ENCODE assay signal across 8 cellular contexts in the genomic region with DNA sequence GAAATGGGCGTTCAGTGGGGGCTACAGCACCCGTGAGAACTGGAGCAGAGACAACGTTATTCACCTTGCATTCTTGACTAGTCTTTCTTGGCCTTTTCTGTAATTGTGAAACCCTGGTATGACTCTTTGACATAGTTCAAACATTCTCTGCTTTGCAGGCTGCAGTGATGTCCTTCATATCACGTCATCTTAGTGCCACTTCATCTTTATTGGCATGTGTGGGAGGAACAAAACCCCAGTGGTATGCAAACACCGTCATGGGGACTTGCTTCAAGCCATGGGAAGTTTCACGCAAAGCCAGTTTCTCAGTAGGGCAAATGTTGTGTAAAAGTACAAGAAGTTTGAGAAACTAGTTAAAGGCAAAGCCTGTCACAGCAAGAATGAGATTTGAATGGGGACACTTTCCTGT. TPM values are rescaled to one million over a fixed set of nuclear protein-coding genes. Genes with fewer than 3 reads are reported as not detected.
A peak's percentile ranks its signal among the peaks of the same experiment; 100 is the strongest.
DNase-seq lines count a peak whose midpoint lies in the region; ATAC-seq and TF ChIP-seq lines count a peak whose summit lies in the region.

No MANE protein-coding gene starts in this region.

- H3K4me3 ChIP-seq in WERI-Rb-1 (ENCODE audit: low read depth, low read length): no peak overlapping the region
- no peak overlapping the region for H3K4me3 ChIP-seq in SJCRH30

- peaks cover 15% of the 10 kb centered on the region for H3K4me1 Mint-ChIP-seq in CD4-positive, alpha-beta T cell (ENCODE audit: low read depth)
- H3K4me1 Mint-ChIP-seq in MCF 10A (ENCODE audit: insufficient read depth, unreplicated experiment): peaks cover 22% of the 10 kb centered on the region
- peaks cover 43% of the 10 kb centered on the region for H3K4me1 Mint-ChIP-seq in stimulated activated naive CD8-positive, alpha-beta T cell treated with anti-CD3 and anti-CD28 coated beads, Interleukin-15, Interleukin-2, amounts not matched to agents 100 ng/mL and 50 ng/mL, for 24 hours (ENCODE audit: low read depth)

- ATAC-seq in CD4-positive, alpha-beta T cell (ENCODE audit: poor library complexity): peak; percentile 34
- ATAC-seq in GM19455 (IDR thresholded peaks at IDR 0.05; ENCODE audit: unreplicated experiment) (peak; percentile 95), HG03442 (IDR thresholded peaks at IDR 0.05; ENCODE audit: unreplicated experiment) (peak; percentile 90)

- H3K27ac Mint-ChIP-seq in CD4-positive, alpha-beta T cell: no peak overlapping the region
- no peak overlapping the region for H3K27ac Mint-ChIP-seq in MCF 10A (ENCODE audit: low read depth, unreplicated experiment)
- peak overlapping the region; percentile 72 for H3K27ac Mint-ChIP-seq in stimulated activated naive CD8-positive, alpha-beta T cell treated with anti-CD3 and anti-CD28 coated beads, Interleukin-15, Interleukin-2, amounts not matched to agents 100 ng/mL and 50 ng/mL, for 24 hours

- no TSS peak for BruUV-seq in MCF 10A (replicated peaks; lab: Mats Ljungman, UMichigan)

- H3K27me3 ChIP-seq in CD4-positive, alpha-beta T cell (ENCODE audit: control insufficient read depth, insufficient read depth, low read length): no peaks in the 10 kb centered on the region
- no peaks in the 10 kb centered on the region for H3K27me3 ChIP-seq in WERI-Rb-1 (ENCODE audit: insufficient read depth, low read depth, severe bottlenecking)
- no peaks in the 10 kb centered on the region for H3K27me3 ChIP-seq in SJCRH30

- CTCF ChIA-PET in CD4-positive, alpha-beta T cell (lab: Charles Lee): no interaction called here
- CTCF ChIA-PET in MCF 10A (lab: Yijun Ruan, JAX): no interaction called here

- no peak for DNase-seq in CD4-positive, alpha-beta T cell
- DNase-seq in MCF 10A (ENCODE audit: unreplicated experiment): peak; percentile 78
- no peak for DNase-seq in WERI-Rb-1
- DNase-seq in SJCRH30: no peak
- no peak for DNase-seq in NOMO-1 treated with DMSO at 0.1 percent for 48 hours (lab: John Stamatoyannopoulos, UW; ENCODE audit: unreplicated experiment)

- no peak overlapping the region for H3K4me3 Mint-ChIP-seq in CD4-positive, alpha-beta T cell
- no peak overlapping the region for H3K4me3 Mint-ChIP-seq in MCF 10A (ENCODE audit: unreplicated experiment)
- peak overlapping the region; percentile 14 for H3K4me3 Mint-ChIP-seq in stimulated activated naive CD8-positive, alpha-beta T cell treated with anti-CD3 and anti-CD28 coated beads, Interleukin-15, Interleukin-2, amounts not matched to agents 100 ng/mL and 50 ng/mL, for 24 hours

- H3K9me3 ChIP-seq in CD4-positive, alpha-beta T cell (ENCODE audit: control insufficient read depth, low read length): no peaks in the 10 kb centered on the region
- H3K9me3 ChIP-seq in WERI-Rb-1 (ENCODE audit: severe bottlenecking): no peaks in the 10 kb centered on the region
- no peaks in the 10 kb centered on the region for H3K9me3 ChIP-seq in SJCRH30 (replicated peaks)

- POLR2A ChIA-PET in CD4-positive, alpha-beta T cell (lab: Charles Lee): no interaction called here
- POLR2A ChIA-PET in MCF 10A (lab: Yijun Ruan, JAX): no interaction called here

- no peaks in the 10 kb centered on the region for H3K36me3 Mint-ChIP-seq in CD4-positive, alpha-beta T cell (ENCODE audit: low read depth)
- H3K36me3 Mint-ChIP-seq in MCF 10A (ENCODE audit: insufficient read depth, unreplicated experiment): no peaks in the 10 kb centered on the region
- H3K36me3 Mint-ChIP-seq in stimulated activated naive CD8-positive, alpha-beta T cell treated with anti-CD3 and anti-CD28 coated beads, Interleukin-15, Interleukin-2, amounts not matched to agents 100 ng/mL and 50 ng/mL, for 24 hours (ENCODE audit: low read depth): no peaks in the 10 kb centered on the region

- no peaks in the 10 kb centered on the region for H3K27me3 Mint-ChIP-seq in CD4-positive, alpha-beta T cell
- H3K27me3 Mint-ChIP-seq in MCF 10A (ENCODE audit: insufficient read depth, unreplicated experiment): no peaks in the 10 kb centered on the region
- no peaks in the 10 kb centered on the region for H3K27me3 Mint-ChIP-seq in stimulated activated naive CD8-positive, alpha-beta T cell treated with anti-CD3 and anti-CD28 coated beads, Interleukin-15, Interleukin-2, amounts not matched to agents 100 ng/mL and 50 ng/mL, for 24 hours

- H3K9me3 Mint-ChIP-seq in CD4-positive, alpha-beta T cell: no peaks in the 10 kb centered on the region
- H3K9me3 Mint-ChIP-seq in MCF 10A (ENCODE audit: unreplicated experiment): no peaks in the 10 kb centered on the region
- no peaks in the 10 kb centered on the region for H3K9me3 Mint-ChIP-seq in stimulated activated naive CD8-positive, alpha-beta T cell treated with anti-CD3 and anti-CD28 coated beads, Interleukin-15, Interleukin-2, amounts not matched to agents 100 ng/mL and 50 ng/mL, for 24 hours

- H3K36me3 ChIP-seq in WERI-Rb-1 (no peaks in the 10 kb centered on the region), SJCRH30 (no peaks in the 10 kb centered on the region)

- peaks cover 3% of the 10 kb centered on the region; the same call in 1 of the 2 replicates for H3K4me1 ChIP-seq in SJCRH30

- H3K27ac ChIP-seq in CD4-positive, alpha-beta T cell (ENCODE audit: low read depth, low read length): no peak overlapping the region
- no peak overlapping the region for H3K27ac ChIP-seq in WERI-Rb-1
- H3K27ac ChIP-seq in SJCRH30: no peak overlapping the region

- no peak for TF ChIP-seq CTCF in CD4-positive, alpha-beta T cell (IDR thresholded peaks at IDR 0.05)
- no peak for TF ChIP-seq CTCF in MCF 10A (IDR thresholded peaks at IDR 0.05; ENCODE audit: unreplicated experiment)
- TF ChIP-seq CTCF in WERI-Rb-1 (IDR thresholded peaks at IDR 0.05; ENCODE audit: low read depth, low read length): no peak

- intact Hi-C loops in CD4-positive, alpha-beta T cell (cut with DNase I, micrococcal nuclease): no loop called here
- intact Hi-C loops in MCF 10A (cut with micrococcal nuclease): no loop called here

RNA-seq across cellular contexts. Expression of a gene that starts 20.2 kb away (rescaled TPM):
- total RNA-seq in CD4-positive, alpha-beta T cell: 10 to 100 TPM; 33.3 to 35.6 TPM
- total RNA-seq in MCF 10A (2022): 18.9 and 20.7 TPM in 2 replicates
- 5.0 and 5.3 TPM in 2 replicates for total RNA-seq in SJCRH30 (2014; rRNA removed; shearing (Covaris generic))

RNA-seq across cellular contexts. Expression of a gene that starts 28.8 kb away (rescaled TPM):
- total RNA-seq in CD4-positive, alpha-beta T cell: 10 to 100 TPM in 1 of 2 experiments, 1 to 10 TPM in 1; 9.5 to 12.6 TPM
- 17.4 and 22.5 TPM in 2 replicates for total RNA-seq in MCF 10A (2022)
- 7.6 and 7.9 TPM in 2 replicates for total RNA-seq in SJCRH30 (2014; rRNA removed; shearing (Covaris generic))

Comparison
In these comparisons a context has a peak if more than half of its experiments do, and no peak if none do; other contexts are left out.
1. ATAC-seq: peak in every context shown above with its lines; median percentile 95 in GM19455; 90 in HG03442; 34 in CD4-positive, alpha-beta T cell.